Comparison of ENCODE assay signal across 7 cellular contexts in the genomic region with DNA sequence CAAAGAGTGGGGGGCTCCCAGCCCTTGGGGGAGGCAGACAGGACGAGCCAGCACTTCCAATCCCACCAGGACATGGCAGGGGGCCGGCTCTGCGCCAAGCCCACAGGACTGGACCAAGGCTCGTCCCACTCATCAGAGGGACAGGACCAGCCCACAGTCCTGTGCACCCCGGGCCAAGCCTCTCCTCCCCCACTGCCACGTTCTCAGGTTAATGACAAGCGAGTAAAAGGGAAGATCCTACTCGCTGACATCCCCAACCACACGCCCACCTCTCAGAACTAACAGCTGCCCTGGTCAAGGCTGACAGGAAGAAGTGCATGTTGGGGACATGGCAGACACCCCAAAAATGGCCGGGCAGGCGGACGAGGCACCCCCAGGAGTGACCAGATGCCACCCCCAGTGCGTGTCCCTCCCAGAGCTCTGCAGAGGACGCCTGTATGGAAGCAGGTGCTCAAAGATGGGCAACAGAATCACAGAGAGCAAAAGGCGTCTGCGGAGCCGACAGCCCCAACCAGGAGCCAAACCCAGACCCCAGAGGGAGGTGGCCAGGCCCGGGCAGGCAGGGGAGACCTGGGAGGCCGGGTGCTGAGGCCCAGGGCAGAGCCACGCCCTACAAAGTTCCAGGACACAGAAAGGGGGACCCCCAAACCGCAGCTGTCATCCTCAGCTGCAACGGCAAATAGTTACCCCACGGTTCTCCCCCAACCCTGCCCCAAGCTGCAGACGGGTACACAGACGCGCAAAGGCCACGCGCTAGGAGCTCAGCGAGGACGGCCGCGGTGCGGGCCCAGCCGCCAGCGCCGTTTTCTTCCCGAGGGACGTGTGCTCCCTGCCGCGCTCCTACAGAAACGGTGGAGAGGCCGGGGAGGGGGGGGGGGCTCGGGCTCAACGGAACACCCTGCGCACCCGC. TPM values are rescaled to one million over a fixed set of nuclear protein-coding genes. Genes with fewer than 3 reads are reported as not detected.
DNase-seq lines count a peak whose midpoint lies in the region; ATAC-seq and TF ChIP-seq lines count a peak whose summit lies in the region.

No MANE protein-coding gene starts in this region.

- H3K36me3 ChIP-seq in Loucy (ENCODE audit: insufficient read depth, low read length) (no peaks in the 10 kb centered on the region), ascending aorta (peaks cover 0 to 10% of the 10 kb centered on the region in 2 donors), iPS-15b (ENCODE audit: control insufficient read depth, insufficient read depth, low read length) (peaks cover 14% of the 10 kb centered on the region), spleen (peaks cover 0 to 28% (median 0%) of the 10 kb centered on the region in 6 donors)

- H3K9ac ChIP-seq in Loucy (ENCODE audit: low read depth, low read length, poor library complexity, severe bottlenecking) (peak overlapping the region; percentile 100), iPS-15b (ENCODE audit: low read depth, low read length) (peak overlapping the region; percentile 56)

- intact Hi-C loops in ascending aorta (cut with DNase I) (loop anchor here (1.0 to 5.0 kb wide), 6 partner anchors 40 to 625 kb away; partner anchors contain the start of genes FGFRL1, LETM1, NSD2 and SLBP), spleen (cut with DNase I; ENCODE audit: low total_unique reads) (no loop called here)

- POLR2A ChIA-PET in GM10248 (lab: Yijun Ruan, JAX) = interaction anchor here (0.7 kb wide), 1 partner anchor 461 kb away, joined by 3 read pairs; no protein-coding TSS in a partner anchor

- peaks cover 87% of the 10 kb centered on the region for H3K79me2 ChIP-seq in Loucy (ENCODE audit: insufficient read depth, low read length)

- H3K9me3 ChIP-seq in Loucy (ENCODE audit: insufficient read depth, low read depth, low read length) (no peaks in the 10 kb centered on the region), ascending aorta (peaks cover 0 to 3% of the 10 kb centered on the region in 2 donors), iPS-15b (ENCODE audit: control insufficient read depth, insufficient read depth, low read length) (peaks cover 3% of the 10 kb centered on the region), spleen (no peaks in the 10 kb centered on the region)

- no peaks in the 10 kb centered on the region for H3F3A ChIP-seq in Loucy (ENCODE audit: low read depth)

- peaks cover 43% of the 10 kb centered on the region for H3K4me1 ChIP-seq in Loucy (ENCODE audit: insufficient read depth, low read length, poor library complexity, severe bottlenecking)
- peaks cover 31 to 59% of the 10 kb centered on the region in 2 donors for H3K4me1 ChIP-seq in ascending aorta
- peaks cover 3% of the 10 kb centered on the region for H3K4me1 ChIP-seq in iPS-15b (ENCODE audit: control insufficient read depth, insufficient read depth, low read length)
- H3K4me1 ChIP-seq in spleen = peaks cover 61 to 84% (median 76%) of the 10 kb centered on the region in 6 donors

- ATAC-seq in GM19328 (IDR thresholded peaks at IDR 0.05; ENCODE audit: unreplicated experiment) (no peak), HG03175 (IDR thresholded peaks at IDR 0.05; ENCODE audit: unreplicated experiment) (no peak)

- CTCF ChIA-PET in GM10248 (lab: Yijun Ruan, JAX) = interaction anchor here (0.9 to 1.7 kb wide), 3 partner anchors 21 to 116 kb away, joined by 3 to 7 read pairs (median 5); no protein-coding TSS in a partner anchor

- H3K4me2 ChIP-seq in Loucy (ENCODE audit: low read depth, low read length, poor library complexity, severe bottlenecking) = peak overlapping the region; percentile 100

- no peak for TF ChIP-seq POLR2A in spleen (IDR thresholded peaks at IDR 0.05)

- no peaks in the 10 kb centered on the region for H3K9me2 ChIP-seq in Loucy (replicated peaks; ENCODE audit: low read depth, low read length)

- H2AFZ ChIP-seq in Loucy (ENCODE audit: low read length) = no peak overlapping the region

- H3K27ac ChIP-seq in ascending aorta (peak overlapping the region; percentile 93 to 99), spleen (peak overlapping the region; percentile 93 to 99 (median 98))

- peaks cover 60% of the 10 kb centered on the region for H4K20me1 ChIP-seq in Loucy (ENCODE audit: insufficient read depth, low read length, poor library complexity, severe bottlenecking)

- DNase-seq in GM10248 (ENCODE audit: extremely low spot score) (peak; percentile 64), ascending aorta (ENCODE audit: low spot score in 2 of 2) (peak in 1 of 2 donors; percentile 65), spleen (peak; percentile 85)

- 5 to 9% (median 6%) methylated on average over 12 to 45 of the region's 46 CpGs for WGBS in spleen, 5 donors

- TF ChIP-seq CTCF in GM10248 (IDR thresholded peaks at IDR 0.05; ENCODE audit: control extremely low read depth, extremely low read depth, low read depth, missing control alignments) = no peak
- no peak for TF ChIP-seq CTCF in Loucy (conservative IDR thresholded peaks at IDR 0.05; ENCODE audit: low read length)
- no peak for TF ChIP-seq CTCF in ascending aorta (IDR thresholded peaks at IDR 0.05)
- no peak for TF ChIP-seq CTCF in spleen (IDR thresholded peaks at IDR 0.05 in 8 of 11, conservative IDR thresholded peaks at IDR 0.05 in 3 of 11)

- H3K4me3 ChIP-seq in Loucy (ENCODE audit: low read length, poor library complexity, severe bottlenecking) (peak overlapping the region; percentile 100), ascending aorta (peak overlapping the region; percentile 79 to 90), iPS-15b (ENCODE audit: low read depth, low read length) (peak overlapping the region; percentile 76), spleen (peak overlapping the region; percentile 76 to 95 (median 91))

- H3K27me3 ChIP-seq in Loucy (ENCODE audit: insufficient read depth, low read length, poor library complexity, severe bottlenecking) (peaks cover 6% of the 10 kb centered on the region), ascending aorta (no peaks in the 10 kb centered on the region), iPS-15b (ENCODE audit: control insufficient read depth, insufficient read depth, low read length) (no peaks in the 10 kb centered on the region), spleen (replicated peaks in 1 of 7) (no peaks in the 10 kb centered on the region)

RNA-seq across cellular contexts. Expression of gene CTBP1, which starts 1.8 kb away (rescaled TPM):
- total RNA-seq in ascending aorta (273 TPM), spleen (100 to 1,000 TPM; 162 to 226 (median 196) TPM)
- polyA plus RNA-seq in spleen = 100 to 1,000 TPM; 101 to 176 (median 123) TPM

RNA-seq across cellular contexts. Expression of gene MAEA, which starts 42.5 kb away (rescaled TPM):
- total RNA-seq in ascending aorta (56.3 TPM), spleen (100 to 1,000 TPM in 1 of 7 donors, 10 to 100 TPM in 6; 64.3 to 112 (median 85.6) TPM)
- polyA plus RNA-seq in spleen = 10 to 100 TPM; 46.6 to 76.5 (median 58.8) TPM
